ENCODE assay signal across 10 cellular contexts in genomic region chr4:153224474-153224873, GRCh38. TPM values are rescaled to one million over a fixed set of nuclear protein-coding genes. Genes with fewer than 3 reads are reported as not detected.
DNase-seq lines count a peak whose midpoint lies in the region; ATAC-seq and TF ChIP-seq lines count a peak whose summit lies in the region.
"Had no signal": no experiment of that assay in that cellular context is flagged by ENCODE, and none has a peak within 500 bp of the region (broad histone marks: within the 10 kb centered on the region; RNA-seq: fewer than 3 reads in every experiment).

No MANE protein-coding gene starts in this region.

- H3K4me1 Mint-ChIP-seq in nephron: peaks cover 49% of the 10 kb centered on the region

- H3K27me3 ChIP-seq in right atrium auricular region: no peaks in the 10 kb centered on the region
- H3K27me3 ChIP-seq in vagina: no peaks in the 10 kb centered on the region

- peak overlapping the region; percentile 91 to 93 for H3K27ac ChIP-seq in right atrium auricular region
- H3K27ac ChIP-seq in coronary artery: no peak overlapping the region
- peak overlapping the region; percentile 94 for H3K27ac ChIP-seq in vagina

- H3K9me3 ChIP-seq in right atrium auricular region: no peaks in the 10 kb centered on the region
- H3K9me3 ChIP-seq in vagina: no peaks in the 10 kb centered on the region

- H3K4me3 Mint-ChIP-seq in nephron: peak overlapping the region; percentile 95 to 98 (median 98)
- H3K4me3 Mint-ChIP-seq: activated CD8-positive, alpha-beta T cell treated with anti-CD3 and anti-CD28 coated beads, Interleukin-2, amount 10 ng/mL, durations not matched to agents 7 days and 5 days had no signal

- no peak for ATAC-seq in left cardiac atrium
- no peak for ATAC-seq in GM21447 (IDR thresholded peaks at IDR 0.05; ENCODE audit: unreplicated experiment)
- ATAC-seq: activated CD8-positive, alpha-beta T cell treated with anti-CD3 and anti-CD28 coated beads, Interleukin-2, amount 10 ng/mL, durations not matched to agents 7 days and 5 days had no signal

- intact Hi-C loops in left cardiac atrium (cut with DNase I): no loop called here
- intact Hi-C loops in vagina (cut with DNase I): no loop called here

- H3K36me3 ChIP-seq in right atrium auricular region (no peaks in the 10 kb centered on the region), vagina (no peaks in the 10 kb centered on the region)

- TF ChIP-seq POLR2A in vagina (IDR thresholded peaks at IDR 0.05): no peak

- H3K4me1 ChIP-seq in right atrium auricular region (peaks cover 0 to 48% of the 10 kb centered on the region in 2 donors), vagina (peaks cover 38% of the 10 kb centered on the region)

- no peak overlapping the region for H3K4me3 ChIP-seq in right atrium auricular region
- H3K4me3 ChIP-seq in coronary artery: peak overlapping the region; percentile 82
- H3K4me3 ChIP-seq in vagina: peak overlapping the region; percentile 56 to 65

- H3K9me3 Mint-ChIP-seq in nephron: no peaks in the 10 kb centered on the region

- no peaks in the 10 kb centered on the region for H3K27me3 Mint-ChIP-seq in nephron (ENCODE audit: low read depth)

- DNase-seq in right atrium auricular region (ENCODE audit: low spot score) (no peak), left cardiac atrium (no peak), coronary artery (ENCODE audit: low spot score) (no peak), vagina (ENCODE audit: extremely low spot score in 2 of 2) (no peak)
- DNase-seq in activated CD8-positive, alpha-beta memory T cell treated with anti-CD3 and anti-CD28 coated beads for 24 hours: no peak
- DNase-seq in activated CD4-positive, CD25-positive, alpha-beta regulatory T cell (lab: John Stamatoyannopoulos, UW): no peak
- DNase-seq: activated CD8-positive, alpha-beta T cell treated with anti-CD3 and anti-CD28 coated beads, Interleukin-2, amount 10 ng/mL, durations not matched to agents 7 days and 5 days; effector CD4-positive, alpha-beta T cell had no signal

- H3K27ac Mint-ChIP-seq in nephron: peak overlapping the region; percentile 97 to 100 (median 98)
- H3K27ac Mint-ChIP-seq: activated CD8-positive, alpha-beta T cell treated with anti-CD3 and anti-CD28 coated beads, Interleukin-2, amount 10 ng/mL, durations not matched to agents 7 days and 5 days had no signal

- peaks cover 41% of the 10 kb centered on the region for H3K36me3 Mint-ChIP-seq in nephron (ENCODE audit: low read depth)

- TF ChIP-seq CTCF in right atrium auricular region (IDR thresholded peaks at IDR 0.05) (no peak), coronary artery (IDR thresholded peaks at IDR 0.05) (no peak), nephron (IDR thresholded peaks at IDR 0.05; ENCODE audit: unreplicated experiment in 3 of 3) (no peak), vagina (IDR thresholded peaks at IDR 0.05) (no peak)

RNA-seq across cellular contexts. Expression of gene TRIM2, which starts 20.2 kb away (rescaled TPM):
- total RNA-seq in right atrium auricular region (10 to 100 TPM; 17.7 to 29.9 TPM), left cardiac atrium (10 to 100 TPM; 19.8 to 22.6 TPM), vagina (28.7 TPM)

Comparison
In these comparisons a context has a peak if more than half of its experiments do, and no peak if none do; other contexts are left out.
1. H3K27ac ChIP-seq: peak in right atrium auricular region (2 of 2) and vagina (single experiment); none in coronary artery (0 of 2).
2. H3K4me3 ChIP-seq: peak in coronary artery (single experiment) and vagina (2 of 2); none in right atrium auricular region (0 of 2).